In genomic region chr6:160978141-160978926, GRCh38 we compare ENCODE assay signal across 18 cellular contexts. TPM values are rescaled to one million over a fixed set of nuclear protein-coding genes. Genes with fewer than 3 reads are reported as not detected.
DNase-seq lines count a peak whose midpoint lies in the region; ATAC-seq and TF ChIP-seq lines count a peak whose summit lies in the region.
"Had no signal": no experiment of that assay in that cellular context is flagged by ENCODE, and none has a peak within 500 bp of the region (broad histone marks: within the 10 kb centered on the region; RNA-seq: fewer than 3 reads in every experiment).

No MANE protein-coding gene starts in this region.

- H4K20me1 ChIP-seq in GM23248 (ENCODE audit: insufficient read depth), result no peaks in the 10 kb centered on the region

- peak overlapping the region; percentile 71 for H3K4me2 ChIP-seq in GM23248 (ENCODE audit: unreplicated experiment)

- TF ChIP-seq POLR2A in suprapubic skin (IDR thresholded peaks at IDR 0.05), result peak in 1 of 2 donors; percentile 46

- no peaks in the 10 kb centered on the region for H3K9me2 ChIP-seq in GM23248 (ENCODE audit: insufficient read depth)

- H3K9me3 ChIP-seq in GM23248 (ENCODE audit: low read depth) (no peaks in the 10 kb centered on the region), suprapubic skin (no peaks in the 10 kb centered on the region)
- H3K9me3 ChIP-seq: prostate gland had no signal

- no peaks in the 10 kb centered on the region for H3K79me2 ChIP-seq in GM23248 (ENCODE audit: insufficient read depth)

- TF ChIP-seq EP300 in suprapubic skin (IDR thresholded peaks at IDR 0.05), result no peak

- no peak for ATAC-seq in GM19351 (IDR thresholded peaks at IDR 0.05; ENCODE audit: unreplicated experiment)
- no peak for ATAC-seq in GM18861 (IDR thresholded peaks at IDR 0.05; ENCODE audit: unreplicated experiment)
- ATAC-seq: CD8-positive, alpha-beta T cell had no signal

- DNase-seq in GM23248 (peak; percentile 94), astrocyte of the spinal cord (ENCODE audit: low read depth, low spot score) (peak; percentile 44), fibroblast of villous mesenchyme (ENCODE audit: low read depth) (peak; percentile 68), suprapubic skin (ENCODE audit: low spot score in 2 of 2) (no peak), DMS 273 (lab: John Stamatoyannopoulos, UW; ENCODE audit: unreplicated experiment) (no peak), H4 (ENCODE audit: low spot score) (no peak)
- DNase-seq: activated CD8-positive, alpha-beta memory T cell treated with anti-CD3 and anti-CD28 coated beads for 24 hours; activated effector memory CD4-positive, alpha-beta T cell treated with Interleukin-2 at 50 U/mL for 16 hours; CD8-positive, alpha-beta T cell; effector CD4-positive, alpha-beta T cell; naive B cell; NCI-H146; NCI-H446 treated with DMSO at 0.1 percent for 48 hours; stimulated activated CD4-positive, alpha-beta T cell treated with anti-CD3 and anti-CD28 coated beads, Interleukin-1b, Interleukin-23, amount 100 ng/mL, for 48 hours had no signal

- in situ Hi-C loops in GM23248 (cut with MboI), result no loop called here
- in situ Hi-C loops in astrocyte of the spinal cord (cut with HindIII; ENCODE audit: low sequenced_read_pairs), result no loop called here

- WGBS in GM23248 (ENCODE audit: low coverage in 1 of 2, low lambda C conversion rate in 2 of 2, missing lambda C conversion rate in 2 of 2), 2 experiments, result 3 to 6% methylated on average over 4 of the region's 4 CpGs
- WGBS in suprapubic skin, result 54% methylated on average over 4 of the region's 4 CpGs

- TF ChIP-seq CTCF in astrocyte of the spinal cord (IDR thresholded peaks at IDR 0.05; ENCODE audit: low read depth, low read length) (no peak), fibroblast of villous mesenchyme (IDR thresholded peaks at IDR 0.05; ENCODE audit: insufficient read depth, low read depth, low read length) (no peak), suprapubic skin (IDR thresholded peaks at IDR 0.05) (no peak)

- H3K4me1 ChIP-seq in GM23248 (ENCODE audit: insufficient read depth), result peaks cover 43% of the 10 kb centered on the region
- peaks cover 31% of the 10 kb centered on the region for H3K4me1 ChIP-seq in suprapubic skin
- H3K4me1 ChIP-seq: prostate gland had no signal

- H3K4me3 ChIP-seq in GM23248 (peak overlapping the region; percentile 51), astrocyte of the spinal cord (ENCODE audit: low read depth, low read length) (no peak overlapping the region), fibroblast of villous mesenchyme (ENCODE audit: low read depth, low read length) (no peak overlapping the region), suprapubic skin (no peak overlapping the region)
- H3K4me3 ChIP-seq: prostate gland had no signal

- H2AFZ ChIP-seq in GM23248, result peak overlapping the region; percentile 56

- peak overlapping the region; percentile 90 for H3K27ac ChIP-seq in GM23248
- H3K27ac ChIP-seq in suprapubic skin, result peak overlapping the region; percentile 74
- H3K27ac ChIP-seq: prostate gland, VCaP had no signal

- no peaks in the 10 kb centered on the region for H3K36me3 ChIP-seq in GM23248 (ENCODE audit: low read depth)
- no peaks in the 10 kb centered on the region for H3K36me3 ChIP-seq in suprapubic skin
- H3K36me3 ChIP-seq: prostate gland had no signal

- peaks cover 39% of the 10 kb centered on the region for H3F3A ChIP-seq in GM23248 (ENCODE audit: insufficient read depth)

- peak overlapping the region; percentile 74 for H3K9ac ChIP-seq in GM23248

- H3K27me3 ChIP-seq in GM23248 (replicated peaks; ENCODE audit: insufficient read depth), result no peaks in the 10 kb centered on the region
- H3K27me3 ChIP-seq in suprapubic skin, result no peaks in the 10 kb centered on the region

RNA-seq across cellular contexts. Expression of gene MAP3K4, which starts 13.2 kb away (rescaled TPM):
- total RNA-seq in GM23248 (2014; rRNA removed; shearing (Covaris generic)), result 24.0 and 26.2 TPM in 2 replicates
- polyA plus RNA-seq in GM23248 (2016; fragmentation: Nextera tagmentation; extraction: Ambion mirVana), result 8.4 and 13.0 TPM in 2 replicates
- total RNA-seq in fibroblast of villous mesenchyme (26.7 and 31.5 TPM in 2 replicates), suprapubic skin (10 to 100 TPM; 29.2 to 83.2 (median 45.2) TPM)
- total RNA-seq in H4 (2014; rRNA removed; shearing (Covaris generic)), result 10.3 and 10.5 TPM in 2 replicates

Comparison
In these comparisons a context has a peak if more than half of its experiments do, and no peak if none do; other contexts are left out.
1. DNase-seq: peak in GM23248 (single experiment), astrocyte of the spinal cord (single experiment) and fibroblast of villous mesenchyme (single experiment); none in suprapubic skin (0 of 2), DMS 273 (single experiment) and H4 (single experiment).